16 cellular contexts compared by ENCODE assay signal in the genomic region with DNA sequence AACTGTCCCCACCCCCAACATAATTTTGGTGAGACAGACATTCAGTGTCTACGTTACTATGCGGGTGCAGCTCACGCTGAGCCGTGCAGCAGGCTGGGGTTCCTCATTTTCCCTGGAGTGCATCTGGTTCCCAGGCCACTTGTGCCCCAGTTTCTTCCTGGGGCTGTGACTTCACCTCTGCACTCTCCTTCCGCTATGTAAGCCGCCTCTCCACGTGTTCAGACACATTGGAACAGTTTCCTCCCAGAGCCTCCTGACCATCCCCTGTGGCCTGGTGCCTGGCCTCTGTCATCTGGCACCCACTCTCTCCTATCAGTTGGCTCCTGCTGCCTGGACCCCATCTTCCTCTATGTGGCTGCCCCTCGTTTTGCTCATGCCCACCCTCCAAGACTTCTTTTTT. TPM values are rescaled to one million over a fixed set of nuclear protein-coding genes. Genes with fewer than 3 reads are reported as not detected.
"Had no signal": no experiment of that assay in that cellular context is flagged by ENCODE, and none has a peak within 500 bp of the region (broad histone marks: within the 10 kb centered on the region; RNA-seq: fewer than 3 reads in every experiment).

No MANE protein-coding gene starts in this region.

- ATAC-seq: gastroesophageal sphincter, right lobe of liver had no signal

- H3K9me3 ChIP-seq: adrenal gland, gastroesophageal sphincter, right lobe of liver had no signal

- H3K27me3 ChIP-seq: adrenal gland, gastroesophageal sphincter, right lobe of liver had no signal

- DNase-seq: activated CD4-positive, CD25-positive, alpha-beta regulatory T cell; activated naive CD4-positive, alpha-beta T cell treated with anti-CD3 and anti-CD28 coated beads, Interleukin-2, amount 50 U/mL, for 16 hours; activated T-cell treated with anti-CD3 and anti-CD28 coated beads, Interleukin-2, amount 50 U/mL, for 1 hour; adrenal gland; effector memory CD4-positive, alpha-beta T cell; hippocampal formation; kidney glomerular epithelial cell; naive B cell; posterior cingulate gyrus; right lobe of liver; stimulated activated CD4-positive, alpha-beta T cell treated with anti-CD3 and anti-CD28 coated beads, Interleukin-2, amount 100 ng/mL, for 24 hours; stimulated activated naive CD4-positive, alpha-beta T cell had no signal

- H3K36me3 ChIP-seq: adrenal gland, gastroesophageal sphincter, right lobe of liver had no signal

- H3K4me3 ChIP-seq: adrenal gland, gastroesophageal sphincter, lung, right lobe of liver had no signal

- H3K27ac ChIP-seq: adrenal gland, epithelial cell of prostate, gastroesophageal sphincter, right lobe of liver had no signal

RNA-seq across cellular contexts. Expression of a gene that starts 46.2 kb away (rescaled TPM):
- total RNA-seq: T-helper 1 cell treated with Interleukin-12 subunit alpha and Interleukin-12 subunit beta and Interleukin-4 antibody, amounts not matched to agents 30 ng/mL and 1 ng/mL, for 36 hours had no signal
